Comparison of ENCODE assay signal across 11 cellular contexts in the genomic region with DNA sequence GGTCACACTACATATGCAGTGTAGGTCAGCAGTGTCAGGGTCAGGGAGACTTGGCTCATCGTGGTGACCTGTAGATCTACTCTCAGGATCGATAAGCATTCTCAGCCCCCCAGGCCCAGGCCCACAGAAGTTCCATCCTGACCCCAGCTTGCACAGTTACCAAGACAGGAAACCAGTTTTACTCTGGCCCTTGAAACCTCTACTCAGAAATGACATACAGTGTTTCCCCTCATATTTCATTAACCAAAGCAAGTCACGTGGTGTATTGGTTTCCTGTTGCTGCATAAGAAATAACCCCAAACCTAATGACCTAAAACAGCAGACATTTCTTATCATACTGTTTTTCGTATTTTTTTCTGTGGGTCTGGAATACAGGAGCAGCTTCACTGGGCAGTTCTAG.
DNase-seq lines count a peak whose midpoint lies in the region; ATAC-seq, FAIRE-seq and TF ChIP-seq lines count a peak whose summit lies in the region.
"Had no signal": no experiment of that assay in that cellular context is flagged by ENCODE, and none has a peak within 500 bp of the region (broad histone marks: within the 10 kb centered on the region; RNA-seq: fewer than 3 reads in every experiment).

No MANE protein-coding gene starts in this region.

- H3K4me1 ChIP-seq in effector memory CD4-positive, alpha-beta T cell (ENCODE audit: control insufficient read depth, insufficient read depth, low read length, poor library complexity, severe bottlenecking), result peaks cover 24% of the 10 kb centered on the region
- H3K4me1 ChIP-seq in BE2C, result no peaks in the 10 kb centered on the region; the same call in 1 of the 2 replicates

- no peaks in the 10 kb centered on the region for H3K36me3 ChIP-seq in effector memory CD4-positive, alpha-beta T cell (ENCODE audit: control insufficient read depth, insufficient read depth, low read length)
- no peaks in the 10 kb centered on the region for H3K36me3 ChIP-seq in BE2C

- H3K9me3 ChIP-seq in effector memory CD4-positive, alpha-beta T cell (ENCODE audit: control insufficient read depth, low read length), result no peaks in the 10 kb centered on the region
- no peaks in the 10 kb centered on the region for H3K9me3 ChIP-seq in BE2C

- ATAC-seq in GM21390 (IDR thresholded peaks at IDR 0.05; ENCODE audit: unreplicated experiment) (peak; percentile 83), HG03520 (IDR thresholded peaks at IDR 0.05; ENCODE audit: unreplicated experiment) (peak; percentile 63)
- ATAC-seq: left lobe of liver, WTC11 had no signal

- no peak overlapping the region for H3K4me3 ChIP-seq in effector memory CD4-positive, alpha-beta T cell (ENCODE audit: insufficient read depth, low read depth, low read length, poor library complexity, severe bottlenecking)
- no peak overlapping the region for H3K4me3 ChIP-seq in BE2C (ENCODE audit: low read depth, low read length)

- H3K27ac ChIP-seq in effector memory CD4-positive, alpha-beta T cell (ENCODE audit: insufficient read depth, low read length, poor library complexity, severe bottlenecking), result peak overlapping the region; percentile 38

- FAIRE-seq in GM18507 (lab: Jason Lieb, UNC), result peak; percentile 64

- DNase-seq in GM18507 (ENCODE audit: extremely low spot score, insufficient read length, low read depth) (peak; percentile 25), globus pallidus (ENCODE audit: low spot score) (no peak), BE2C (no peak), HPDE6-E6E7 (ENCODE audit: extremely low spot score) (no peak), NCI-H2196 treated with DMSO at 0.1 percent for 48 hours (lab: John Stamatoyannopoulos, UW; ENCODE audit: unreplicated experiment) (no peak)
- no peak for DNase-seq in effector memory CD4-positive, alpha-beta T cell
- DNase-seq: NCI-H2107 had no signal

- H3K27me3 ChIP-seq in effector memory CD4-positive, alpha-beta T cell (replicated peaks; ENCODE audit: control insufficient read depth, insufficient read depth, low read length, poor library complexity, severe bottlenecking), result no peaks in the 10 kb centered on the region
- H3K27me3 ChIP-seq in BE2C, result no peaks in the 10 kb centered on the region

- TF ChIP-seq CTCF in BE2C (IDR thresholded peaks at IDR 0.05; ENCODE audit: low read depth, low read length), result no peak
